2 cellular contexts compared by ENCODE assay signal in genomic region chr13:101535192-101535746, GRCh38.
TF ChIP-seq lines count a peak whose summit lies in the region.

No MANE protein-coding gene starts in this region.

TF ChIP-seq in IMR-90, 13 proteins besides CTCF, POLR2A, EP300 and RAD21:
- TF ChIP-seq MXI1 (IDR thresholded peaks at IDR 0.05; ENCODE audit: borderline replicate concordance, low read depth, low read length) (no peak), CHD1 (IDR thresholded peaks at IDR 0.05; ENCODE audit: low read depth, low read length) (no peak), CEBPB (IDR thresholded peaks at IDR 0.05; ENCODE audit: low read depth, low read length) (no peak), MAFK (IDR thresholded peaks at IDR 0.05; ENCODE audit: low read depth, low read length) (peak; percentile 45; the same call in 1 of the 2 replicates), NFE2L2 (IDR thresholded peaks at IDR 0.05; ENCODE audit: low read depth, low read length) (0 out of 2 replicates have a peak, but pooled peaks have one; percentile 4)
- TF ChIP-seq, protein P1, sequence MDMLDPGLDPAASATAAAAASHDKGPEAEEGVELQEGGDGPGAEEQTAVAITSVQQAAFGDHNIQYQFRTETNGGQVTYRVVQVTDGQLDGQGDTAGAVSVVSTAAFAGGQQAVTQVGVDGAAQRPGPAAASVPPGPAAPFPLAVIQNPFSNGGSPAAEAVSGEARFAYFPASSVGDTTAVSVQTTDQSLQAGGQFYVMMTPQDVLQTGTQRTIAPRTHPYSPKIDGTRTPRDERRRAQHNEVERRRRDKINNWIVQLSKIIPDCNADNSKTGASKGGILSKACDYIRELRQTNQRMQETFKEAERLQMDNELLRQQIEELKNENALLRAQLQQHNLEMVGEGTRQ (IDR thresholded peaks at IDR 0.05; ENCODE audit: low read depth, low read length), result no peak

TF ChIP-seq in GM12878, 131 proteins besides CTCF, POLR2A, EP300 and RAD21:
- no peak for TF ChIP-seq NR2C1 (IDR thresholded peaks at IDR 0.05)
- TF ChIP-seq MTA3 (IDR thresholded peaks at IDR 0.05; ENCODE audit: borderline replicate concordance, low read length), result no peak
- no peak for TF ChIP-seq SMARCA5 (IDR thresholded peaks at IDR 0.05)
- TF ChIP-seq ESRRA (IDR thresholded peaks at IDR 0.05; ENCODE audit: low read length), result no peak
- TF ChIP-seq SP1 (IDR thresholded peaks at IDR 0.05; ENCODE audit: low read depth, low read length), result no peak
- no peak for TF ChIP-seq ASH2L (IDR thresholded peaks at IDR 0.05; ENCODE audit: borderline replicate concordance, low read depth)
- no peak for TF ChIP-seq FOS (IDR thresholded peaks at IDR 0.05; ENCODE audit: borderline replicate concordance, extremely low read depth, insufficient read length)
- TF ChIP-seq E2F4 (IDR thresholded peaks at IDR 0.05; ENCODE audit: low read depth, low read length), result no peak
- TF ChIP-seq ZZZ3 (IDR thresholded peaks at IDR 0.05; ENCODE audit: control insufficient read depth, insufficient read length, low read depth), result no peak
